Comparison of ENCODE assay signal across 8 cellular contexts in the genomic region with DNA sequence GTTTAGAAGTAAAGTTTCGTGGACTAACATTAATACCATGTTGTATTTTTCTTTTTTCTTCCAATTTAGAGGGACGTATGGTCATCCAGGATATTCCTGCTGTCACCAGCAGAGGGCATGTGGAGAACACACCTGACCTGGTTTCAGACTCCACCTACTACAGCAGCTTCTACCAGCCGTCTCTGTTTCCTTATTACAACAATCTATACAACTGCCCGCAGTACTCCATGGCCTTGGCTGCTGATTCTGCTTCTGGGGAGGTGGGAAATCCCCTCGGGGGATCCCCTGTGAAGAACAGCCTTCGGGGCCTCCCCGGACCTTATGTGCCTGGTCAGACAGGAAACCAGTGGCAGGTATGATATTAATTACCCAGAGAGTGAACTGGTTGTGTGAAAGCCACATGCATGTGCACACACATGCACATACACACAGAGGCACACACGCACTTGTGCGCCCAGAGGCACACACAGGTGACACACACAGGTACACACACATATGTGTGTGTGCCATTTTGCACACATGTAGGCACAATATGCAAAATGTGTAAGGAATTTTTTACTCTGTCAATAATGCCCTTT.
DNase-seq lines count a peak whose midpoint lies in the region; ATAC-seq and TF ChIP-seq lines count a peak whose summit lies in the region.

No MANE protein-coding gene starts in this region.

- H3K4me3 Mint-ChIP-seq in T-helper 2 cell treated with Interferon-gamma antibody and Interleukin-4, amounts not matched to agents 5 μg/mL and 100 μg/mL, for 36 hours, result peak overlapping the region; percentile 28

- no peak overlapping the region for H3K27ac Mint-ChIP-seq in T-helper 2 cell treated with Interferon-gamma antibody and Interleukin-4, amounts not matched to agents 5 μg/mL and 100 μg/mL, for 36 hours

- peak; percentile 99 for ATAC-seq in HG02798 (IDR thresholded peaks at IDR 0.05; ENCODE audit: poor library complexity, unreplicated experiment)

- H3K36me3 Mint-ChIP-seq in T-helper 2 cell treated with Interferon-gamma antibody and Interleukin-4, amounts not matched to agents 5 μg/mL and 100 μg/mL, for 36 hours (ENCODE audit: low read depth), result no peaks in the 10 kb centered on the region

- no peak overlapping the region for H3K4me3 ChIP-seq in astrocyte of the spinal cord (ENCODE audit: low read depth, low read length)

- TF ChIP-seq CTCF in GM13977 (IDR thresholded peaks at IDR 0.05; ENCODE audit: extremely low read depth, insufficient read depth, missing control alignments) (peak; percentile 76), astrocyte of the spinal cord (IDR thresholded peaks at IDR 0.05; ENCODE audit: low read depth, low read length) (peak; percentile 79)

- peaks cover 25% of the 10 kb centered on the region for H3K27me3 Mint-ChIP-seq in T-helper 2 cell treated with Interferon-gamma antibody and Interleukin-4, amounts not matched to agents 5 μg/mL and 100 μg/mL, for 36 hours (ENCODE audit: low read depth)

- DNase-seq in 8988T, result peak; percentile 28
- peak; percentile 89 for DNase-seq in GM13977 (ENCODE audit: low spot score)
- DNase-seq in NCI-H1105 treated with DMSO at 0.1 percent for 48 hours (lab: John Stamatoyannopoulos, UW), result peak; percentile 78
- peak; percentile 67 for DNase-seq in T-helper 2 cell treated with Interferon-gamma antibody and Interleukin-4, amounts not matched to agents 5 μg/mL and 100 μg/mL, for 36 hours (ENCODE audit: low spot score)
- peak; percentile 52 for DNase-seq in astrocyte of the spinal cord (ENCODE audit: low read depth, low spot score)
- peak; percentile 57 for DNase-seq in iris pigment epithelial cell (ENCODE audit: low read depth)
- peak; percentile 58 to 63 for DNase-seq in stimulated activated CD4-positive, alpha-beta T cell treated with anti-CD3 and anti-CD28 coated beads, Interleukin-2, amount 100 ng/mL, for 24 hours

- in situ Hi-C loops in GM13977 (cut with MboI; ENCODE audit: low pct_unique_long_range_greater_than_20kb, low sequenced_read_pairs, unreplicated experiment) (loop anchor here (5.0 kb wide), 1 partner anchor 113 kb away; no protein-coding TSS in a partner anchor), astrocyte of the spinal cord (cut with HindIII; ENCODE audit: low sequenced_read_pairs) (no loop called here)

- no peaks in the 10 kb centered on the region for H3K9me3 Mint-ChIP-seq in T-helper 2 cell treated with Interferon-gamma antibody and Interleukin-4, amounts not matched to agents 5 μg/mL and 100 μg/mL, for 36 hours

- H3K4me1 Mint-ChIP-seq in T-helper 2 cell treated with Interferon-gamma antibody and Interleukin-4, amounts not matched to agents 5 μg/mL and 100 μg/mL, for 36 hours (ENCODE audit: low read depth), result peaks cover 10% of the 10 kb centered on the region

Comparison
In these comparisons a context has a peak if more than half of its experiments do, and no peak if none do; other contexts are left out.
1. DNase-seq: peak in every context shown above with its lines; median percentile 89 in GM13977; 78 in NCI-H1105 treated with DMSO at 0.1 percent for 48 hours; 67 in T-helper 2 cell treated with Interferon-gamma antibody and Interleukin-4, amounts not matched to agents 5 μg/mL and 100 μg/mL, for 36 hours; 60 in stimulated activated CD4-positive, alpha-beta T cell treated with anti-CD3 and anti-CD28 coated beads, Interleukin-2, amount 100 ng/mL, for 24 hours; 57 in iris pigment epithelial cell; 52 in astrocyte of the spinal cord; 28 in 8988T.